In genomic region chr7:95549818-95550529, GRCh38 we compare ENCODE assay signal across 9 cellular contexts. TPM values are rescaled to one million over a fixed set of nuclear protein-coding genes. Genes with fewer than 3 reads are reported as not detected.
DNase-seq lines count a peak whose midpoint lies in the region; ATAC-seq and TF ChIP-seq lines count a peak whose summit lies in the region.
"Had no signal": no experiment of that assay in that cellular context is flagged by ENCODE, and none has a peak within 500 bp of the region (broad histone marks: within the 10 kb centered on the region; RNA-seq: fewer than 3 reads in every experiment).

No MANE protein-coding gene starts in this region.

- TF ChIP-seq POLR2A in adrenal gland (IDR thresholded peaks at IDR 0.05), result peak; percentile 44 to 72

- H3K4me1 Mint-ChIP-seq in CD4-positive, alpha-beta T cell (ENCODE audit: low read depth), result no peaks in the 10 kb centered on the region
- H3K4me1 Mint-ChIP-seq: CD4-positive, CD25-positive, alpha-beta regulatory T cell had no signal

- DNase-seq in NCI-H82 (lab: John Stamatoyannopoulos, UW), result peak; percentile 37
- DNase-seq in NCI-H82 treated with DMSO at 0.1 percent for 48 hours (lab: John Stamatoyannopoulos, UW; ENCODE audit: unreplicated experiment), result no peak
- DNase-seq in adrenal gland, result peak; percentile 83 to 98 (median 95)
- DNase-seq in right atrium auricular region (ENCODE audit: low spot score), result peak; percentile 98
- peak; percentile 98 for DNase-seq in renal cortical epithelial cell (ENCODE audit: low read depth)
- no peak for DNase-seq in NCI-H526 (lab: John Stamatoyannopoulos, UW)
- DNase-seq in CD4-positive, alpha-beta T cell, result no peak
- no peak for DNase-seq in HAP-1 (ENCODE audit: low spot score in 2 of 2)
- DNase-seq: CD4-positive, CD25-positive, alpha-beta regulatory T cell had no signal

- H3K4me3 ChIP-seq in adrenal gland (no peak overlapping the region), right atrium auricular region (peak overlapping the region in 1 of 2 donors; percentile 6), HAP-1 (no peak overlapping the region)

- peaks cover 10% of the 10 kb centered on the region for H3K27me3 Mint-ChIP-seq in CD4-positive, alpha-beta T cell

- H3K9me3 ChIP-seq in adrenal gland (replicated peaks in 1 of 3) (no peaks in the 10 kb centered on the region), right atrium auricular region (no peaks in the 10 kb centered on the region), HAP-1 (no peaks in the 10 kb centered on the region)
- no peaks in the 10 kb centered on the region for H3K9me3 ChIP-seq in CD4-positive, alpha-beta T cell (ENCODE audit: control insufficient read depth, low read length)

- H3K27me3 ChIP-seq in adrenal gland, result no peaks in the 10 kb centered on the region
- H3K27me3 ChIP-seq in right atrium auricular region, result no peaks in the 10 kb centered on the region
- H3K27me3 ChIP-seq in CD4-positive, alpha-beta T cell (ENCODE audit: control insufficient read depth, insufficient read depth, low read length), result no peaks in the 10 kb centered on the region
- no peaks in the 10 kb centered on the region; the same call in 1 of the 2 replicates for H3K27me3 ChIP-seq in HAP-1 (ENCODE audit: low read depth)

- CTCF ChIA-PET in CD4-positive, alpha-beta T cell (lab: Charles Lee), result no interaction called here

- 4 to 9% (median 7%) methylated on average over 6 of the region's 6 CpGs for WGBS in adrenal gland, 4 donors

- in situ Hi-C loops in HAP-1 (cut with MboI; ENCODE audit: low sequenced_read_pairs), result loop anchor here (25.0 kb wide), 1 partner anchor 312 kb away; no protein-coding TSS in a partner anchor

- no peak for TF ChIP-seq CTCF in adrenal gland (IDR thresholded peaks at IDR 0.05)
- no peak for TF ChIP-seq CTCF in right atrium auricular region (IDR thresholded peaks at IDR 0.05)
- no peak for TF ChIP-seq CTCF in CD4-positive, alpha-beta T cell (IDR thresholded peaks at IDR 0.05)

- peak overlapping the region; percentile 80 to 94 (median 92) for H3K27ac ChIP-seq in adrenal gland
- H3K27ac ChIP-seq in right atrium auricular region, result peak overlapping the region; percentile 90 to 98
- H3K27ac ChIP-seq in CD4-positive, alpha-beta T cell (ENCODE audit: low read depth, low read length), result no peak overlapping the region

- H3K36me3 Mint-ChIP-seq in CD4-positive, alpha-beta T cell (ENCODE audit: low read depth), result no peaks in the 10 kb centered on the region
- H3K36me3 Mint-ChIP-seq: CD4-positive, CD25-positive, alpha-beta regulatory T cell had no signal

- no peak overlapping the region for H3K4me3 Mint-ChIP-seq in CD4-positive, alpha-beta T cell
- H3K4me3 Mint-ChIP-seq: CD4-positive, CD25-positive, alpha-beta regulatory T cell had no signal

- POLR2A ChIA-PET in CD4-positive, alpha-beta T cell (lab: Charles Lee), result no interaction called here

- H3K4me1 ChIP-seq in adrenal gland (replicated peaks in 1 of 2) (peaks cover 46 to 85% of the 10 kb centered on the region in 2 donors), right atrium auricular region (peaks cover 0 to 60% of the 10 kb centered on the region in 2 donors), HAP-1 (no peaks in the 10 kb centered on the region)

- no peaks in the 10 kb centered on the region for H3K36me3 ChIP-seq in adrenal gland (replicated peaks in 1 of 2)
- H3K36me3 ChIP-seq in right atrium auricular region, result no peaks in the 10 kb centered on the region
- H3K36me3 ChIP-seq in HAP-1 (replicated peaks), result no peaks in the 10 kb centered on the region

- no peak for ATAC-seq in CD4-positive, alpha-beta T cell (ENCODE audit: poor library complexity)

- intact Hi-C loops in adrenal gland (cut with DNase I), result loop anchor here (5.0 kb wide), 2 partner anchors 37 to 47 kb away; partner anchors contain the start of gene PDK4 (in 1 of the 2)
- intact Hi-C loops in CD4-positive, alpha-beta T cell (cut with DNase I, micrococcal nuclease), result no loop called here

- H3K27ac Mint-ChIP-seq in CD4-positive, alpha-beta T cell, result no peak overlapping the region
- H3K27ac Mint-ChIP-seq: CD4-positive, CD25-positive, alpha-beta regulatory T cell had no signal

- H3K9me3 Mint-ChIP-seq in CD4-positive, alpha-beta T cell, result no peaks in the 10 kb centered on the region

RNA-seq across cellular contexts. Expression of gene PDK4, which starts 46.3 kb away (rescaled TPM):
- total RNA-seq in adrenal gland (100 to 1,000 TPM; 211 to 690 (median 445) TPM), right atrium auricular region (100 to 1,000 TPM; 337 to 712 TPM), renal cortical epithelial cell (1.9 and 5.8 TPM in 2 replicates)
- polyA plus RNA-seq in adrenal gland, result 100 to 1,000 TPM in 1 of 3 donors, 10 to 100 TPM in 2; 79.4 to 323 (median 82.0) TPM
- not detected for total RNA-seq in CD4-positive, alpha-beta T cell
- total RNA-seq: CD4-positive, CD25-positive, alpha-beta regulatory T cell had no signal
- polyA plus RNA-seq: CD4-positive, CD25-positive, alpha-beta regulatory T cell had no signal

Comparison
In these comparisons a context has a peak if more than half of its experiments do, and no peak if none do; other contexts are left out.
1. DNase-seq: peak in NCI-H82 (single experiment), adrenal gland (7 of 7), right atrium auricular region (single experiment) and renal cortical epithelial cell (single experiment); none in NCI-H82 treated with DMSO at 0.1 percent for 48 hours (single experiment), NCI-H526 (0 of 2), CD4-positive, alpha-beta T cell (0 of 10) and HAP-1 (0 of 2).
2. RNA of gene PDK4, which starts 46.3 kb away (total RNA-seq): 337 to 712 TPM in right atrium auricular region and 211 to 690 TPM in adrenal gland; 1.9 to 5.8 TPM in renal cortical epithelial cell and not detected in CD4-positive, alpha-beta T cell; every median in the first group is over 10 times any median in the second.
3. intact Hi-C loops: an anchor here in adrenal gland (5.0 kb wide); none called in CD4-positive, alpha-beta T cell.